In the genomic region with DNA sequence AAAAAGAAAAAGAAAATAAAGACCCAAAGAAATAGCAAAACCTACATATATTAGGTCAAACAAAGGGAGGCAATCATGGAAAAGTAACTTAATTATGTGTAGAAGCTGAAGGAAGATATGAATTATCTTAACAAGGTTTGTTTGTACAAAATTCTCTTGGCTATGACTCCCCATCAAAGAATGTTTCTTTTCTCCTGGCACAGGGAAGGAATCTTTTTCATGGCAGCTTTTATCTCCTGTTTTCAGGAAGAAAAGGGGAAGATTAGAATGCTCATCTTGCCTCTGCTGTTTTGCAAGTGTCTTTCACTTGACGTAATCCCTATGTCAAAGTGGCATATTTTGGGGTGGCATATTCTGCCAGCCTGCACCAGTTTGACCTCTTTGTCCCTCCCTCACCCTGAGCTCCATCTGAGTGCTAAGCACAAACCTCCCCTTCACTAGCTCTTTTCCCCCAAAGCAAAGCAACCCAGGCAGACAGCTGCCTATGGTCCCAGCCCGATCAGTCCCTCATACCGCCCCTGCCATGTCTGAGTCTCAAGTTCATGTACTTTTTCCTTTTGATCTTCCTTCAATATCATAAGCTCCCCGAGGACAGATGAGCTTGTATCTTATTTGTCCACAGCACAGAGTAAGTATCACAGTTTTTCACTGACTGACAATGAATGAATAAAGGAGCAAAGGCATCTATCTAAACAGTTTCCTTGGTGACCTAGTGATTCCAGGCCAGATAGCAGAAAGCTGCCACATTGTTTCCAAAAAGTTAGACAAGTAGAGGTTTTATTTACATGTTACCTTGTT, we compare ENCODE assay signal across 25 cellular contexts.
DNase-seq lines count a peak whose midpoint lies in the region; ATAC-seq and TF ChIP-seq lines count a peak whose summit lies in the region.
"Had no signal": no experiment of that assay in that cellular context is flagged by ENCODE, and none has a peak within 500 bp of the region (broad histone marks: within the 10 kb centered on the region; RNA-seq: fewer than 3 reads in every experiment).

No MANE protein-coding gene starts in this region.

- H3K27ac ChIP-seq in BLaER1 (peak overlapping the region; percentile 50), brain microvascular endothelial cell (peak overlapping the region; percentile 26)
- H3K27ac ChIP-seq: prostate gland, VCaP had no signal

- H3K9me3 ChIP-seq in BLaER1 = peaks cover 18% of the 10 kb centered on the region
- H3K9me3 ChIP-seq: prostate gland, uterus had no signal

- no peaks in the 10 kb centered on the region for H4K20me1 ChIP-seq in BLaER1

- peaks cover 46% of the 10 kb centered on the region for H3K4me1 ChIP-seq in BLaER1
- H3K4me1 ChIP-seq: prostate gland had no signal

- no peaks in the 10 kb centered on the region for H3K27me3 Mint-ChIP-seq in nephron (ENCODE audit: low read depth)

- H3K27me3 ChIP-seq in BLaER1 (no peaks in the 10 kb centered on the region), brain microvascular endothelial cell (replicated peaks) (no peaks in the 10 kb centered on the region)
- H3K27me3 ChIP-seq: uterus had no signal

- no peaks in the 10 kb centered on the region for H3K36me3 ChIP-seq in BLaER1
- H3K36me3 ChIP-seq in brain microvascular endothelial cell (replicated peaks) = no peaks in the 10 kb centered on the region
- H3K36me3 ChIP-seq: prostate gland, uterus had no signal

- TF ChIP-seq CTCF in brain microvascular endothelial cell (IDR thresholded peaks at IDR 0.05; ENCODE audit: low read depth, low read length, missing control alignments) (no peak), nephron (IDR thresholded peaks at IDR 0.05; ENCODE audit: unreplicated experiment in 3 of 3) (no peak)

- H3K4me2 ChIP-seq in BLaER1 = peak overlapping the region; percentile 95

- no peak for ATAC-seq in HG02884 (IDR thresholded peaks at IDR 0.05; ENCODE audit: unreplicated experiment)
- ATAC-seq in HG02938 (IDR thresholded peaks at IDR 0.05; ENCODE audit: unreplicated experiment) = no peak
- ATAC-seq in HG02885 (IDR thresholded peaks at IDR 0.05; ENCODE audit: poor library complexity, unreplicated experiment) = no peak

- DNase-seq in M059J (ENCODE audit: low read depth) (peak; percentile 55), brain microvascular endothelial cell (no peak)
- no peak for DNase-seq in activated CD8-positive, alpha-beta memory T cell treated with anti-CD3 and anti-CD28 coated beads, Interleukin-2, amount 50 U/mL, for 48 hours
- DNase-seq: activated CD4-positive, alpha-beta T cell treated with anti-CD3 and anti-CD28 coated beads, Interleukin-2, amount 50 U/mL, for 4 hours; activated naive CD4-positive, alpha-beta T cell; activated T-cell treated with anti-CD3 and anti-CD28 coated beads, Interleukin-2, amount 50 U/mL, for 1 hour; erythroblast; HFFc6; Kasumi-1; kidney; NCI-H1105; NCI-H526; Right ventricle myocardium superior; stimulated activated CD4-positive, alpha-beta T cell treated with anti-CD3 and anti-CD28 coated beads, Interleukin-4, amount 100 ng/mL, for 24 hours; uterus had no signal

- in situ Hi-C loops in brain microvascular endothelial cell (cut with HindIII; ENCODE audit: low pct_ligation_motif_present, low sequenced_read_pairs) = no loop called here

- H3K4me1 Mint-ChIP-seq in nephron = peaks cover 35% of the 10 kb centered on the region

- no peaks in the 10 kb centered on the region for H3K36me3 Mint-ChIP-seq in nephron (ENCODE audit: low read depth)
- H3K36me3 Mint-ChIP-seq: natural killer cell treated with Interleukin-12 subunit alpha and Interleukin-12 subunit beta and Interleukin-15 and Interleukin-18, amount 100 ng/mL, for 72 hours had no signal

- 0 out of 2 replicates have a peak overlapping the region, but pooled peaks have one; percentile 20 for H3K9ac ChIP-seq in BLaER1

- no peak overlapping the region for H3K4me3 Mint-ChIP-seq in nephron
- H3K4me3 Mint-ChIP-seq: HFFc6; natural killer cell treated with Interleukin-12 subunit alpha and Interleukin-12 subunit beta and Interleukin-15 and Interleukin-18, amount 100 ng/mL, for 72 hours; T-helper 1 cell treated with Interleukin-12 subunit alpha and Interleukin-12 subunit beta and Interleukin-4 antibody, amounts not matched to agents 30 μg/mL and 1 μg/mL, for 36 hours had no signal

- H3K27ac Mint-ChIP-seq in nephron = peak overlapping the region; percentile 71 to 86 (median 73)
- H3K27ac Mint-ChIP-seq: HFFc6; natural killer cell treated with Interleukin-12 subunit alpha and Interleukin-12 subunit beta and Interleukin-15 and Interleukin-18, amount 100 ng/mL, for 72 hours; T-helper 1 cell treated with Interleukin-12 subunit alpha and Interleukin-12 subunit beta and Interleukin-4 antibody, amounts not matched to agents 30 μg/mL and 1 μg/mL, for 36 hours had no signal

- H3K4me3 ChIP-seq in BLaER1 (no peak overlapping the region), brain microvascular endothelial cell (ENCODE audit: low read depth, low read length) (no peak overlapping the region)
- H3K4me3 ChIP-seq: prostate gland, skin epidermis, uterus had no signal

- H3K9me3 Mint-ChIP-seq in nephron = no peaks in the 10 kb centered on the region
- H3K9me3 Mint-ChIP-seq: HFFc6; natural killer cell treated with Interleukin-12 subunit alpha and Interleukin-12 subunit beta and Interleukin-15 and Interleukin-18, amount 100 ng/mL, for 72 hours; T-helper 1 cell treated with Interleukin-12 subunit alpha and Interleukin-12 subunit beta and Interleukin-4 antibody, amounts not matched to agents 30 μg/mL and 1 μg/mL, for 36 hours had no signal
